8 cellular contexts compared by ENCODE assay signal in the genomic region with DNA sequence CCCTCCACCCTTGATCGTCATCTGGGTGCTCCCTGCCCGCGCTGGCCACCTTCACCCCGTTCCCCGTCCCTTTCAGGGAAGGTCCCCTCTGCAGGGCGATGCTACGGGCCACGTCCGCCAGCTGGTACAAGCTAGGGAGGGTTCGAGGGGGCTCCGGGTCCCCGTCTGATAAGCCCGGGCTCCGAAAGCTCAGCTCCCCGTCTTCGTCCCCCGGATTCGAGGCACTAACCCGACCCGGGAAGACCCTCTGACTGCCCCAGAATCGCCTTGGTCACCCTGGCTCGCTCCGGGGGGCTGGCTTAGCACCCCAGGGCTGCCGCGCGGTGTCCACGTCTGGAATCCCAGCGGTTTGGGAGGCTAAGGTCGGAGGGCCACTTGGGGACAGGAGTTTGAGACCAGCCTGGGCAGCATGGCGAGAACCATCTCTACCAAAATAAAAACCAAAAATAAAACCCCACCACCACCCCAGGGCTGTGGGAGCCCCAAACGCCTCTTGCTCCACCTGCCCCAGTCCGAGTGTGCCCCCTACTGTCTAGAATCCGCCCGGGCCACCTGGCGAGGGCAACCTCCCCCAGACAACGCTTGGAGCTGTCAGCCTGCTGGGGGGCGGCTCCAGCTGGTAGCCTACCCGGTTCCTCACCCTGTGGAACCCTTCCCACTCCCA. TPM values are rescaled to one million over a fixed set of nuclear protein-coding genes. Genes with fewer than 3 reads are reported as not detected.
A peak's percentile ranks its signal among the peaks of the same experiment; 100 is the strongest.
DNase-seq lines count a peak whose midpoint lies in the region.

No MANE protein-coding gene starts in this region.

- CTCF ChIA-PET in activated CD4-positive, alpha-beta memory T cell treated with anti-CD3 and anti-CD28 coated beads for 36 hours (lab: Charles Lee) = interaction anchor here (0.6 to 9.4 kb wide), 34 partner anchors 10 to 402 kb away, joined by 3 to 209 read pairs (median 5); partner anchors contain the start of genes INPP5K, PITPNA, RILP and SCARF1

- DNase-seq in NCI-H1694 (lab: John Stamatoyannopoulos, UW) (peak; percentile 37), NCI-H526 treated with DMSO at 0.1 percent for 48 hours (lab: John Stamatoyannopoulos, UW) (no peak), NCI-H1048 (lab: John Stamatoyannopoulos, UW) (no peak)
- DNase-seq in activated CD4-positive, alpha-beta memory T cell treated with anti-CD3 and anti-CD28 coated beads for 36 hours = peak; percentile 91
- peak; percentile 41 to 48 (median 47) for DNase-seq in effector memory CD4-positive, alpha-beta T cell
- peak; percentile 70 for DNase-seq in stimulated activated CD8-positive, alpha-beta memory T cell treated with anti-CD3 and anti-CD28 coated beads, Interleukin-7, amount 100 ng/mL, for 24 hours (ENCODE audit: low read depth)

- POLR2A ChIA-PET in activated CD4-positive, alpha-beta memory T cell treated with anti-CD3 and anti-CD28 coated beads for 36 hours (lab: Charles Lee) = interaction anchor here (0.7 to 2.4 kb wide), 4 partner anchors 20 to 92 kb away, joined by 3 to 14 read pairs (median 4); partner anchors contain the start of genes PITPNA and RILP

- H3K36me3 ChIP-seq in effector memory CD4-positive, alpha-beta T cell (ENCODE audit: control insufficient read depth, insufficient read depth, low read length) = no peaks in the 10 kb centered on the region

- H3K27ac ChIP-seq in effector memory CD4-positive, alpha-beta T cell (ENCODE audit: insufficient read depth, low read length, poor library complexity, severe bottlenecking) = peak overlapping the region; percentile 53

- intact Hi-C loops in activated CD4-positive, alpha-beta memory T cell treated with anti-CD3 and anti-CD28 coated beads for 36 hours (cut with micrococcal nuclease) = loop anchor here (1.0 to 2.0 kb wide), 3 partner anchors 55 to 113 kb away; partner anchors contain the start of gene INPP5K

- peaks cover 16% of the 10 kb centered on the region for H3K27me3 Mint-ChIP-seq in activated CD4-positive, alpha-beta memory T cell treated with anti-CD3 and anti-CD28 coated beads for 36 hours

- H3K4me3 Mint-ChIP-seq in activated CD4-positive, alpha-beta memory T cell treated with anti-CD3 and anti-CD28 coated beads for 36 hours = peak overlapping the region; percentile 73

- no peaks in the 10 kb centered on the region for H3K9me3 ChIP-seq in effector memory CD4-positive, alpha-beta T cell (ENCODE audit: control insufficient read depth, low read length)
- no peaks in the 10 kb centered on the region for H3K9me3 ChIP-seq in mononuclear cell (ENCODE audit: low read depth, low read length)

- peaks cover 7% of the 10 kb centered on the region for H3K4me1 ChIP-seq in effector memory CD4-positive, alpha-beta T cell (ENCODE audit: control insufficient read depth, insufficient read depth, low read length, poor library complexity, severe bottlenecking)
- H3K4me1 ChIP-seq in mononuclear cell (ENCODE audit: insufficient read depth, low read length) = peaks cover 53% of the 10 kb centered on the region

- H3K4me3 ChIP-seq in GM08714 (ENCODE audit: low read length) (peak overlapping the region; percentile 72), mononuclear cell (ENCODE audit: low read length) (peak overlapping the region; percentile 91)
- H3K4me3 ChIP-seq in effector memory CD4-positive, alpha-beta T cell (ENCODE audit: insufficient read depth, low read depth, low read length, poor library complexity, severe bottlenecking) = peak overlapping the region; percentile 79

- no peaks in the 10 kb centered on the region for H3K9me3 Mint-ChIP-seq in activated CD4-positive, alpha-beta memory T cell treated with anti-CD3 and anti-CD28 coated beads for 36 hours

- no peaks in the 10 kb centered on the region for H3K36me3 Mint-ChIP-seq in activated CD4-positive, alpha-beta memory T cell treated with anti-CD3 and anti-CD28 coated beads for 36 hours

- H3K27me3 ChIP-seq in effector memory CD4-positive, alpha-beta T cell (replicated peaks; ENCODE audit: control insufficient read depth, insufficient read depth, low read length, poor library complexity, severe bottlenecking) = peaks cover 4% of the 10 kb centered on the region
- H3K27me3 ChIP-seq in mononuclear cell (ENCODE audit: insufficient read depth, low read length) = no peaks in the 10 kb centered on the region

- H3K4me1 Mint-ChIP-seq in activated CD4-positive, alpha-beta memory T cell treated with anti-CD3 and anti-CD28 coated beads for 36 hours (ENCODE audit: low read depth) = peaks cover 11% of the 10 kb centered on the region

- peak overlapping the region; percentile 18 for H3K27ac Mint-ChIP-seq in activated CD4-positive, alpha-beta memory T cell treated with anti-CD3 and anti-CD28 coated beads for 36 hours

RNA-seq across cellular contexts. Expression of gene SLC43A2, which starts 1.1 kb away (rescaled TPM):
- 1 to 10 TPM; 2.0 to 2.2 TPM for total RNA-seq in activated CD4-positive, alpha-beta memory T cell treated with anti-CD3 and anti-CD28 coated beads for 36 hours
- 88.4 TPM for total RNA-seq in mononuclear cell

RNA-seq across cellular contexts. Expression of gene SCARF1, which starts 15.8 kb away (rescaled TPM):
- total RNA-seq in activated CD4-positive, alpha-beta memory T cell treated with anti-CD3 and anti-CD28 coated beads for 36 hours = 1 to 10 TPM; 2.7 to 3.2 TPM
- total RNA-seq in mononuclear cell = 4.6 TPM

RNA-seq across cellular contexts. Expression of gene RILP, which starts 19.9 kb away (rescaled TPM):
- total RNA-seq in activated CD4-positive, alpha-beta memory T cell treated with anti-CD3 and anti-CD28 coated beads for 36 hours = 1 to 10 TPM; 5.8 to 6.2 TPM
- total RNA-seq in mononuclear cell = 6.7 TPM

RNA-seq across cellular contexts. Expression of gene PRPF8, which starts 54.9 kb away (rescaled TPM):
- total RNA-seq in activated CD4-positive, alpha-beta memory T cell treated with anti-CD3 and anti-CD28 coated beads for 36 hours = 100 to 1,000 TPM; 370 to 378 TPM
- 186 TPM for total RNA-seq in mononuclear cell

Comparison
In these comparisons a context has a peak if more than half of its experiments do, and no peak if none do; other contexts are left out.
1. DNase-seq: peak in NCI-H1694 (single experiment), activated CD4-positive, alpha-beta memory T cell treated with anti-CD3 and anti-CD28 coated beads for 36 hours (single experiment), effector memory CD4-positive, alpha-beta T cell (3 of 3) and stimulated activated CD8-positive, alpha-beta memory T cell treated with anti-CD3 and anti-CD28 coated beads, Interleukin-7, amount 100 ng/mL, for 24 hours (single experiment); none in NCI-H526 treated with DMSO at 0.1 percent for 48 hours (single experiment) and NCI-H1048 (single experiment).
2. RNA of gene SLC43A2, which starts 1.1 kb away (total RNA-seq): 88.4 TPM in mononuclear cell (single experiment); 2.0 to 2.2 TPM in activated CD4-positive, alpha-beta memory T cell treated with anti-CD3 and anti-CD28 coated beads for 36 hours; every median in the first group is over 10 times any median in the second.
3. Peak in every context shown above with its lines, with median percentiles within 50 percentile points of each other: H3K4me3 ChIP-seq.